14 cellular contexts compared by ENCODE assay signal in genomic region chr9:93061260-93061751, GRCh38. TPM values are rescaled to one million over a fixed set of nuclear protein-coding genes. Genes with fewer than 3 reads are reported as not detected.
DNase-seq lines count a peak whose midpoint lies in the region; ATAC-seq and TF ChIP-seq lines count a peak whose summit lies in the region.
"Had no signal": no experiment of that assay in that cellular context is flagged by ENCODE, and none has a peak within 500 bp of the region (broad histone marks: within the 10 kb centered on the region; RNA-seq: fewer than 3 reads in every experiment).

No MANE protein-coding gene starts in this region.

- H4K20me1 ChIP-seq in hepatocyte (ENCODE audit: insufficient read depth, poor library complexity, severe bottlenecking): no peaks in the 10 kb centered on the region

- no peaks in the 10 kb centered on the region for H3K9me2 ChIP-seq in hepatocyte (replicated peaks; ENCODE audit: insufficient read depth)

- 95% methylated on average over 4 of the region's 4 CpGs for WGBS in hepatocyte (ENCODE audit: low lambda C conversion rate, missing lambda C conversion rate)
- WGBS in transverse colon (ENCODE audit: low coverage in 1 of 2), 2 donors: 72% methylated on average over 4 of the region's 4 CpGs; no CpG with 5 or more reads in 1 of the 2 donors

- H3K36me3 ChIP-seq in hepatocyte (replicated peaks; ENCODE audit: insufficient read depth, low read depth) (no peaks in the 10 kb centered on the region), transverse colon (no peaks in the 10 kb centered on the region)
- H3K36me3 ChIP-seq: cardiac muscle cell, right atrium auricular region, upper lobe of left lung had no signal

- ATAC-seq in activated CD4-positive, CD25-positive, alpha-beta regulatory T cell treated with anti-CD3 and anti-CD28 coated beads, Interleukin-2, amount 50 U/mL, for 24 hours: no peak
- no peak for ATAC-seq in HG02885 (IDR thresholded peaks at IDR 0.05; ENCODE audit: poor library complexity, unreplicated experiment)
- no peak for ATAC-seq in HG03159 (IDR thresholded peaks at IDR 0.05; ENCODE audit: unreplicated experiment)

- peak overlapping the region; percentile 88 for H3K4me3 Mint-ChIP-seq in activated naive CD4-positive, alpha-beta T cell treated with anti-CD3 and anti-CD28 coated beads, Interleukin-2, amount 50 U/mL, for 24 hours

- H3K4me1 ChIP-seq in hepatocyte (ENCODE audit: insufficient read depth): peaks cover 27% of the 10 kb centered on the region
- peaks cover 9 to 50% (median 21%) of the 10 kb centered on the region in 4 donors for H3K4me1 ChIP-seq in transverse colon

- no peaks in the 10 kb centered on the region for H3K36me3 Mint-ChIP-seq in activated naive CD4-positive, alpha-beta T cell treated with anti-CD3 and anti-CD28 coated beads, Interleukin-2, amount 50 U/mL, for 24 hours

- intact Hi-C loops in transverse colon (cut with DNase I; ENCODE audit: low total_unique reads): no loop called here

- no peaks in the 10 kb centered on the region for H3K79me2 ChIP-seq in hepatocyte

- H3K9me3 Mint-ChIP-seq in activated naive CD4-positive, alpha-beta T cell treated with anti-CD3 and anti-CD28 coated beads, Interleukin-2, amount 50 U/mL, for 24 hours: no peaks in the 10 kb centered on the region

- H3K4me1 Mint-ChIP-seq in activated naive CD4-positive, alpha-beta T cell treated with anti-CD3 and anti-CD28 coated beads, Interleukin-2, amount 50 U/mL, for 24 hours: peaks cover 80% of the 10 kb centered on the region

- no peaks in the 10 kb centered on the region for H3K27me3 ChIP-seq in hepatocyte
- H3K27me3 ChIP-seq in transverse colon: no peaks in the 10 kb centered on the region
- H3K27me3 ChIP-seq: right atrium auricular region, upper lobe of left lung had no signal

- H3K4me3 ChIP-seq in hepatocyte (no peak overlapping the region), transverse colon (no peak overlapping the region)
- H3K4me3 ChIP-seq: cardiac muscle cell, right atrium auricular region, upper lobe of left lung had no signal

- no peak for DNase-seq in activated naive CD4-positive, alpha-beta T cell (lab: John Stamatoyannopoulos, UW)
- no peak for DNase-seq in RWPE1 (ENCODE audit: low spot score)
- no peak for DNase-seq in hepatocyte (ENCODE audit: low spot score)
- DNase-seq in transverse colon: no peak
- DNase-seq: erythroblast, NCI-H2029, upper lobe of left lung had no signal

- TF ChIP-seq POLR2A in transverse colon (IDR thresholded peaks at IDR 0.05): no peak

- H2AFZ ChIP-seq in hepatocyte: no peak overlapping the region

- POLR2A ChIA-PET in RWPE1 (lab: Yijun Ruan, JAX; ENCODE audit: low non-redundant PET): no interaction called here

- H3K9me3 ChIP-seq in hepatocyte (ENCODE audit: low read depth) (no peaks in the 10 kb centered on the region), transverse colon (no peaks in the 10 kb centered on the region)
- H3K9me3 ChIP-seq: right atrium auricular region, upper lobe of left lung had no signal

- CTCF ChIA-PET in RWPE1 (lab: Yijun Ruan, JAX): interaction anchor here (0.6 kb wide), 1 partner anchor 50 kb away, joined by 3 read pairs; no protein-coding TSS in a partner anchor

- H3K27ac Mint-ChIP-seq in activated naive CD4-positive, alpha-beta T cell treated with anti-CD3 and anti-CD28 coated beads, Interleukin-2, amount 50 U/mL, for 24 hours: peak overlapping the region; percentile 98

- no peak for TF ChIP-seq EP300 in transverse colon (IDR thresholded peaks at IDR 0.05; ENCODE audit: low read depth)

- in situ Hi-C loops in transverse colon (cut with MboI; ENCODE audit: low pct_ligation_motif_present in 1 of 4, low pct_unique_long_range_greater_than_20kb in 1 of 4, low sequenced_read_pairs in 3 of 4): no loop called here

- peak overlapping the region; percentile 12; the same call in 1 of the 2 replicates for H3K27ac ChIP-seq in RWPE1
- peak overlapping the region; percentile 64 for H3K27ac ChIP-seq in hepatocyte
- peak overlapping the region; percentile 7 to 47 (median 25) for H3K27ac ChIP-seq in transverse colon
- H3K27ac ChIP-seq: cardiac muscle cell, right atrium auricular region had no signal

- TF ChIP-seq CTCF in RWPE1 (conservative IDR thresholded peaks at IDR 0.05; ENCODE audit: low read depth) (no peak), hepatocyte (IDR thresholded peaks at IDR 0.05; ENCODE audit: poor library complexity) (no peak), transverse colon (IDR thresholded peaks at IDR 0.05) (no peak)

- no peak overlapping the region for H3K4me2 ChIP-seq in hepatocyte

- H3K27me3 Mint-ChIP-seq in activated naive CD4-positive, alpha-beta T cell treated with anti-CD3 and anti-CD28 coated beads, Interleukin-2, amount 50 U/mL, for 24 hours: no peaks in the 10 kb centered on the region

RNA-seq across cellular contexts. Expression of gene SUSD3, which starts 2.8 kb away (rescaled TPM):
- total RNA-seq in hepatocyte: 11.4 and 14.3 TPM in 2 replicates
- 13.5 and 17.3 TPM in 2 replicates for polyA plus RNA-seq in hepatocyte
- 1 to 10 TPM in 2 of 4 donors, not detected in 2; 1.9 to 2.7 TPM for total RNA-seq in transverse colon
- total RNA-seq: cardiac muscle cell, H4 had no signal
- polyA plus RNA-seq: cardiac muscle cell had no signal

RNA-seq across cellular contexts. Expression of gene CARD19, which starts 34.7 kb away (rescaled TPM):
- total RNA-seq in hepatocyte (45.3 and 51.3 TPM in 2 replicates), transverse colon (100 to 1,000 TPM in 2 of 4 donors, 10 to 100 TPM in 2; 16.3 to 105 (median 88.2) TPM)
- polyA plus RNA-seq in hepatocyte: 67.5 and 72.1 TPM in 2 replicates

Comparison
In these comparisons a context has a peak if more than half of its experiments do, and no peak if none do; other contexts are left out.
1. H3K27ac ChIP-seq: peak in every context shown above with its lines; median percentile 64 in hepatocyte; 25 in transverse colon; 12 in RWPE1.